24 cellular contexts compared by ENCODE assay signal in the genomic region with DNA sequence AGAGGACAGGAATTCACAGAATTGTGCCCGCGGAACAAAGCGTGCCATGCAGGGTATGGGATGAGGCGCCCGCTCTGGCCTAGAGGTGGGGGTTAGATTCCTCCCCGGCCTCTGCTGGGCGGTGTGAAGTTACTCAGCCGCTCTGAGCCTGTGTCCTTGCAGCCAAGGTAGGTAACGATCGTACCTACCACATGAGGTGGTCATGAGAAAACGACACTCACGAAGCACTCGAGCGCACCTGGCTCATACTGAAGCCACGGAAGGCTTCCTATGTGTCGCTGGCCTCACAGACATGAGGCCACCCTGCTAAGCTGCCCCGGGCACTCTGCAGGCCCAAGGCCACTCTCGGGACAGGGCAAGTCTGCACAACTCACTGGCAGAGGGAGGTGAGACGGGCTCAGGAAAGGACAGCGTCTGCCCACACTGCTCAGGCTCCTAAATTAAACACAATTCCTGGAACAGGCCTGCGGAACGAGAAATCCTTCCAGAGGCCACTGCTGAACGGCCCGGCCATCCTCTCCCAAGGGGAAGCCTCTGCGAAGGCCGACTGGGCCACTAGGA.
DNase-seq lines count a peak whose midpoint lies in the region; ATAC-seq and TF ChIP-seq lines count a peak whose summit lies in the region.
"Had no signal": no experiment of that assay in that cellular context is flagged by ENCODE, and none has a peak within 500 bp of the region (broad histone marks: within the 10 kb centered on the region; RNA-seq: fewer than 3 reads in every experiment).

No MANE protein-coding gene starts in this region.

- peak overlapping the region; percentile 24 to 68 (median 45) for H3K9ac ChIP-seq in skeletal muscle tissue (ENCODE audit: low read depth in 1 of 3, low read length in 3 of 3)
- H3K9ac ChIP-seq: SK-N-SH had no signal

- peak in 2 of 7 experiments; percentile 2 to 28 for TF ChIP-seq CTCF in body of pancreas (IDR thresholded peaks at IDR 0.05)

- intact Hi-C loops in body of pancreas (cut with DNase I) (no loop called here), left ventricle myocardium superior (cut with micrococcal nuclease) (no loop called here)

- H3K4me3 ChIP-seq in body of pancreas (no peak overlapping the region), skeletal muscle tissue (ENCODE audit: low read length in 3 of 3) (peak overlapping the region in 1 of 3 donors; percentile 42)
- H3K4me3 ChIP-seq: GM12878, HAP-1, lung, thoracic aorta had no signal

- H3K27me3 ChIP-seq in body of pancreas (no peaks in the 10 kb centered on the region), skeletal muscle tissue (ENCODE audit: control insufficient read depth in 3 of 3, insufficient read depth in 3 of 3, low read length in 3 of 3) (no peaks in the 10 kb centered on the region)

- H3K9me3 ChIP-seq in body of pancreas (no peaks in the 10 kb centered on the region), skeletal muscle tissue (ENCODE audit: control insufficient read depth in 3 of 3, low read length in 3 of 3) (no peaks in the 10 kb centered on the region)
- H3K9me3 ChIP-seq: HAP-1, SK-N-SH, thoracic aorta had no signal

- peak overlapping the region; percentile 66 to 95 (median 88) for H3K27ac ChIP-seq in body of pancreas
- H3K27ac ChIP-seq in skeletal muscle tissue (ENCODE audit: low read depth, low read length) = peak overlapping the region; percentile 27
- H3K27ac ChIP-seq: thoracic aorta had no signal

- TF ChIP-seq POLR2A in body of pancreas (IDR thresholded peaks at IDR 0.05) = peak in 2 of 3 donors; percentile 66 to 71

- ATAC-seq in body of pancreas (peak; percentile 86), left ventricle myocardium superior (peak; percentile 79), GM21447 (IDR thresholded peaks at IDR 0.05; ENCODE audit: unreplicated experiment) (no peak)
- no peak for ATAC-seq in stimulated activated naive CD8-positive, alpha-beta T cell treated with anti-CD3 and anti-CD28 coated beads, Interleukin-15, Interleukin-2, amounts not matched to agents 100 U/mL and 50 U/mL, for 24 hours
- ATAC-seq: GM12878; stimulated activated memory B cell treated with anti-CD40 and anti-IgM and Interleukin-4, amounts not matched to agents 10 μg/mL and 1 μg/mL and 100 μg/mL, for 72 hours had no signal

- H3K36me3 ChIP-seq in body of pancreas (replicated peaks in 1 of 2; ENCODE audit: insufficient read depth in 1 of 2, low read depth in 2 of 2) (no peaks in the 10 kb centered on the region), skeletal muscle tissue (ENCODE audit: control insufficient read depth in 3 of 3, insufficient read depth in 3 of 3, low read length in 3 of 3) (no peaks in the 10 kb centered on the region)
- H3K36me3 ChIP-seq: HAP-1, thoracic aorta had no signal

- H3K4me1 ChIP-seq in body of pancreas (peaks cover 83% of the 10 kb centered on the region), skeletal muscle tissue (ENCODE audit: control insufficient read depth in 3 of 3, insufficient read depth in 3 of 3, low read length in 3 of 3) (peaks cover 31 to 47% (median 37%) of the 10 kb centered on the region in 3 donors)
- H3K4me1 ChIP-seq: HAP-1 had no signal

- whole genome bisulfite sequencing in body of pancreas, 2 donors = 42 to 45% methylated on average over 14 to 19 of the region's 26 CpGs

- DNase-seq in NCI-H510A (lab: John Stamatoyannopoulos, UW) (peak; percentile 29), body of pancreas (peak; percentile 84 to 94 (median 91)), left ventricle myocardium superior (no peak), kidney glomerular epithelial cell (lab: John Stamatoyannopoulos, UW) (no peak), DMS53 (lab: John Stamatoyannopoulos, UW) (no peak)
- DNase-seq in stimulated activated naive CD8-positive, alpha-beta T cell treated with anti-CD3 and anti-CD28 coated beads, Interleukin-15, Interleukin-2, amounts not matched to agents 100 U/mL and 50 U/mL, for 24 hours = no peak
- DNase-seq: activated CD4-positive, alpha-beta T cell treated with anti-CD3 and anti-CD28 coated beads, Interleukin-2, amount 50 U/mL, for 4 hours; cerebellar nuclear complex; foreskin melanocyte; Kasumi-1; NCI-H187 treated with DMSO at 0.1 percent for 48 hours; NCI-H2227 treated with DMSO at 0.1 percent for 48 hours; NCI-H774; RPMI8226; SK-N-SH; stimulated activated CD4-positive, alpha-beta T cell treated with anti-CD3 and anti-CD28 coated beads, Interleukin-4, amount 100 ng/mL, for 1 hour; T-helper 2 cell had no signal

Comparison
In these comparisons a context has a peak if more than half of its experiments do, and no peak if none do; other contexts are left out.
1. DNase-seq: peak in NCI-H510A (single experiment) and body of pancreas (4 of 4); none in left ventricle myocardium superior (single experiment), kidney glomerular epithelial cell (single experiment), stimulated activated naive CD8-positive, alpha-beta T cell treated with anti-CD3 and anti-CD28 coated beads, Interleukin-15, Interleukin-2, amounts not matched to agents 100 U/mL and 50 U/mL, for 24 hours (single experiment) and DMS53 (single experiment).
2. ATAC-seq: peak in body of pancreas (single experiment) and left ventricle myocardium superior (single experiment); none in stimulated activated naive CD8-positive, alpha-beta T cell treated with anti-CD3 and anti-CD28 coated beads, Interleukin-15, Interleukin-2, amounts not matched to agents 100 U/mL and 50 U/mL, for 24 hours (single experiment) and GM21447 (single experiment).